ENCODE assay signal across 5 cellular contexts in genomic region chr9:135001526-135001925, GRCh38.
"Had no signal": no experiment of that assay in that cellular context is flagged by ENCODE, and none has a peak within 500 bp of the region (broad histone marks: within the 10 kb centered on the region; RNA-seq: fewer than 3 reads in every experiment).

No MANE protein-coding gene starts in this region.

- H2AFZ ChIP-seq: GM23338 had no signal

- H3K4me1 Mint-ChIP-seq: GM23338, IgD-negative memory B cell had no signal

- H3K27ac ChIP-seq: HL-60 had no signal

- H3K4me2 ChIP-seq: GM23338 had no signal

- DNase-seq: H9, HCEC 1CT had no signal

- H3K4me3 Mint-ChIP-seq: GM23338, H9 had no signal

- H3K27ac Mint-ChIP-seq: GM23338, H9, IgD-negative memory B cell had no signal

- H3K4me3 ChIP-seq: GM23338 had no signal
